10 cellular contexts compared by ENCODE assay signal in genomic region chr6:156280131-156280530, GRCh38.
A peak's percentile ranks its signal among the peaks of the same experiment; 100 is the strongest.
DNase-seq lines count a peak whose midpoint lies in the region; ATAC-seq and TF ChIP-seq lines count a peak whose summit lies in the region.
"Had no signal": no experiment of that assay in that cellular context is flagged by ENCODE, and none has a peak within 500 bp of the region (broad histone marks: within the 10 kb centered on the region; RNA-seq: fewer than 3 reads in every experiment).

No MANE protein-coding gene starts in this region.

- no peak for TF ChIP-seq CTCF in activated B cell treated with CpG ODN at 0.5 μM for 24 hours (IDR thresholded peaks at IDR 0.05)

- DNase-seq in NCI-H146 (lab: John Stamatoyannopoulos, UW) (peak; percentile 94), activated B cell treated with CpG ODN at 0.5 μM for 24 hours (no peak), NCI-H226 (no peak), kidney glomerular epithelial cell (lab: John Stamatoyannopoulos, UW) (no peak)
- DNase-seq in stimulated activated CD4-positive, alpha-beta T cell treated with anti-CD3 and anti-CD28 coated beads, Interleukin-4, amount 100 ng/mL, for 4 hours, result no peak
- DNase-seq: Caco-2, T-helper 2 cell had no signal

- H3K9me3 Mint-ChIP-seq in activated B cell treated with CpG ODN at 0.5 μM for 24 hours, result peaks cover 6% of the 10 kb centered on the region

- CTCF ChIA-PET in activated B cell treated with CpG ODN at 0.5 μM for 24 hours (lab: Charles Lee), result no interaction called here

- no peaks in the 10 kb centered on the region for H3K27me3 Mint-ChIP-seq in activated B cell treated with CpG ODN at 0.5 μM for 24 hours

- peak overlapping the region; percentile 61 for H3K4me3 Mint-ChIP-seq in activated B cell treated with CpG ODN at 0.5 μM for 24 hours

- H3K4me1 Mint-ChIP-seq in activated B cell treated with CpG ODN at 0.5 μM for 24 hours, result peaks cover 57% of the 10 kb centered on the region

- intact Hi-C loops in activated B cell treated with CpG ODN at 0.5 μM for 24 hours (cut with micrococcal nuclease), result loop anchor here (5.0 to 10.0 kb wide), 2 partner anchors 115 to 117 kb away; no protein-coding TSS in a partner anchor

- POLR2A ChIA-PET in activated B cell treated with CpG ODN at 0.5 μM for 24 hours (lab: Charles Lee), result interaction anchor here (0.8 to 0.9 kb wide), 2 partner anchors 267 to 304 kb away, joined by 3 to 6 read pairs; no protein-coding TSS in a partner anchor

- ATAC-seq in GM18499 (IDR thresholded peaks at IDR 0.05; ENCODE audit: insufficient read depth, unreplicated experiment), result peak; percentile 40
- ATAC-seq in HG02798 (IDR thresholded peaks at IDR 0.05; ENCODE audit: poor library complexity, unreplicated experiment), result peak; percentile 32
- ATAC-seq in activated B cell treated with CpG ODN at 0.5 μM for 24 hours (ENCODE audit: low read depth), result peak; percentile 51
- ATAC-seq in HG02981 (IDR thresholded peaks at IDR 0.05; ENCODE audit: unreplicated experiment), result no peak

- H3K27ac Mint-ChIP-seq in activated B cell treated with CpG ODN at 0.5 μM for 24 hours, result peak overlapping the region; percentile 1

- H3K36me3 Mint-ChIP-seq in activated B cell treated with CpG ODN at 0.5 μM for 24 hours (ENCODE audit: low read depth), result peaks cover 4% of the 10 kb centered on the region
